ENCODE assay signal across 14 cellular contexts in the genomic region with DNA sequence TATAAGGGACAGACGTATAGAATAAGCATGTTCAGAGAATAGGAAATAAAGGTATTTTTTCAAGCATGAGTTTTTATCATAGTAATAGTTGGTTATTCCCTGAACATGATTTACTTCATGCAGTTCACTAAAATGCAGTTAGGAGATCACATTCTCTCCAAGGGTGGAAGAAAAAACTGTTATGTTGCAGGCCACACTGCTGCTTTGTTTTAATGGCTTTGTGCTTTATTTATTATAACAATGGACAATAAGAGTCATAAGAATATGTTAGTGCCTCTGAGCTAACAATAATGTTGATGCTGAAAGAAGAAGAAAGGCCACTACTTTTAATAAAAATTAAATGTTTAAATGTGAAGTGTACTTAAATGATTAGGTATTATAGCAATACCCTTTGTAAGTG.
"Had no signal": no experiment of that assay in that cellular context is flagged by ENCODE, and none has a peak within 500 bp of the region (broad histone marks: within the 10 kb centered on the region; RNA-seq: fewer than 3 reads in every experiment).

No MANE protein-coding gene starts in this region.

- ATAC-seq: foreskin keratinocyte; heart right ventricle; left colon; natural killer cell; right cardiac atrium; stimulated activated memory B cell treated with anti-CD40 and anti-IgM and Interleukin-4, amounts not matched to agents 10 μg/mL and 1 μg/mL and 100 μg/mL, for 72 hours had no signal

- H3K27me3 ChIP-seq: foreskin keratinocyte, heart right ventricle had no signal

- H3K27ac ChIP-seq: foreskin keratinocyte, heart right ventricle had no signal

- DNase-seq: dermis blood vessel endothelial cell; effector CD4-positive, alpha-beta T cell; endodermal cell; erythroblast; foreskin keratinocyte; heart right ventricle; immature natural killer cell; kidney; left colon; natural killer cell; right cardiac atrium; stimulated activated CD4-positive, alpha-beta T cell treated with anti-CD3 and anti-CD28 coated beads, Interleukin-4, amount 100 ng/mL, for 1 hour; stimulated activated CD8-positive, alpha-beta memory T cell treated with anti-CD3 and anti-CD28 coated beads, Interleukin-4, amount 100 ng/mL, for 48 hours had no signal
